Comparison of ENCODE assay signal across 28 cellular contexts in genomic region chr12:89213747-89214146, GRCh38.
"Had no signal": no experiment of that assay in that cellular context is flagged by ENCODE, and none has a peak within 500 bp of the region (broad histone marks: within the 10 kb centered on the region; RNA-seq: fewer than 3 reads in every experiment).

No MANE protein-coding gene starts in this region.

- H3K36me3 ChIP-seq: brain microvascular endothelial cell, esophagus muscularis mucosa, gastrocnemius medialis had no signal

- DNase-seq: activated CD4-positive, alpha-beta T cell treated with anti-CD3 and anti-CD28 coated beads for 1 hour; activated CD4-positive, alpha-beta T cell treated with anti-CD3 and anti-CD28 coated beads for 4 hours; activated CD4-positive, alpha-beta T cell treated with anti-CD3 and anti-CD28 coated beads, Interleukin-2, amount 10 ng/mL, durations not matched to agents 7 days and 5 days; activated CD4-positive, alpha-beta T cell treated with anti-CD3 and anti-CD28 coated beads, Interleukin-2, amount 50 U/mL, for 4 hours; activated CD8-positive, alpha-beta memory T cell treated with anti-CD3 and anti-CD28 coated beads for 24 hours; activated CD8-positive, alpha-beta T cell treated with anti-CD3 and anti-CD28 coated beads for 36 hours; activated effector memory CD4-positive, alpha-beta T cell treated with Interleukin-2 at 50 U/mL for 16 hours; activated gamma-delta T cell treated with Interleukin-2 at 50 U/mL for 16 hours; activated naive CD4-positive, alpha-beta T cell treated with anti-CD3 and anti-CD28 coated beads, Interleukin-2, amount 50 U/mL, for 16 hours; activated naive CD4-positive, alpha-beta T cell treated with Interleukin-2 at 50 U/mL for 16 hours; activated T-cell treated with anti-CD3 and anti-CD28 coated beads, Interleukin-2, amount 50 U/mL, for 4 hours; amniotic stem cell; anterior cingulate cortex; brain microvascular endothelial cell; dorsolateral prefrontal cortex; effector CD4-positive, alpha-beta T cell; effector memory CD8-positive, alpha-beta T cell; erythroblast; foreskin keratinocyte; gastrocnemius medialis; glutamatergic neuron; T-helper 2 cell had no signal

- H3K9me3 ChIP-seq: esophagus muscularis mucosa, gastrocnemius medialis had no signal

- H3K27ac ChIP-seq: brain microvascular endothelial cell, foreskin keratinocyte had no signal

- H3K4me3 ChIP-seq: coronary artery, dorsolateral prefrontal cortex, esophagus muscularis mucosa, gastrocnemius medialis had no signal

- ATAC-seq: activated CD8-positive, alpha-beta T cell treated with anti-CD3 and anti-CD28 coated beads for 36 hours; activated T-cell treated with anti-CD3 and anti-CD28 coated beads, Interleukin-2, amount 50 U/mL, for 4 hours; activated T-helper 17 cell treated with anti-CD3 and anti-CD28 coated beads, Interleukin-2, amount 50 U/mL, for 72 hours; effector memory CD8-positive, alpha-beta T cell; foreskin keratinocyte; gastrocnemius medialis; WTC11 had no signal

- H3K27me3 ChIP-seq: brain microvascular endothelial cell, dorsolateral prefrontal cortex, esophagus muscularis mucosa, foreskin keratinocyte, gastrocnemius medialis had no signal

- FAIRE-seq: astrocyte, bronchial epithelial cell had no signal

- H3K4me1 ChIP-seq: foreskin keratinocyte had no signal
